In genomic region chr9:129276486-129277260, GRCh38 we compare ENCODE assay signal across 13 cellular contexts.
DNase-seq lines count a peak whose midpoint lies in the region; ATAC-seq and TF ChIP-seq lines count a peak whose summit lies in the region.
"Had no signal": no experiment of that assay in that cellular context is flagged by ENCODE, and none has a peak within 500 bp of the region (broad histone marks: within the 10 kb centered on the region; RNA-seq: fewer than 3 reads in every experiment).

No MANE protein-coding gene starts in this region.

- H3K27me3 ChIP-seq in upper lobe of right lung: no peaks in the 10 kb centered on the region

- peaks cover 60% of the 10 kb centered on the region for H3K27me3 Mint-ChIP-seq in activated naive CD4-positive, alpha-beta T cell treated with anti-CD3 and anti-CD28 coated beads, Interleukin-2, amount 10 ng/mL, durations not matched to agents 7 days and 5 days
- H3K27me3 Mint-ChIP-seq in memory B cell: peaks cover 37% of the 10 kb centered on the region
- H3K27me3 Mint-ChIP-seq: activated naive CD4-positive, alpha-beta T cell treated with anti-CD3 and anti-CD28 coated beads, Interleukin-2, amount 50 U/mL, for 24 hours had no signal

- TF ChIP-seq CTCF in upper lobe of right lung (IDR thresholded peaks at IDR 0.05): no peak

- no peak overlapping the region for H3K27ac ChIP-seq in upper lobe of right lung
- H3K27ac ChIP-seq: psoas muscle had no signal

- no peak overlapping the region for H3K4me3 ChIP-seq in upper lobe of right lung
- H3K4me3 ChIP-seq: psoas muscle had no signal

- H3K27ac Mint-ChIP-seq in activated naive CD4-positive, alpha-beta T cell treated with anti-CD3 and anti-CD28 coated beads, Interleukin-2, amount 10 ng/mL, durations not matched to agents 7 days and 5 days: no peak overlapping the region
- peak overlapping the region; percentile 69 for H3K27ac Mint-ChIP-seq in memory B cell
- H3K27ac Mint-ChIP-seq: activated naive CD4-positive, alpha-beta T cell treated with anti-CD3 and anti-CD28 coated beads, Interleukin-2, amount 50 U/mL, for 24 hours had no signal

- no peak for ATAC-seq in memory B cell (ENCODE audit: low read depth)
- ATAC-seq in upper lobe of right lung: no peak
- no peak for ATAC-seq in HG02763 (IDR thresholded peaks at IDR 0.05; ENCODE audit: unreplicated experiment)
- ATAC-seq: psoas muscle had no signal

- H3K36me3 ChIP-seq in upper lobe of right lung: no peaks in the 10 kb centered on the region

- H3K9me3 ChIP-seq in upper lobe of right lung: no peaks in the 10 kb centered on the region
- H3K9me3 ChIP-seq: psoas muscle had no signal

- peaks cover under 1% of the 10 kb centered on the region for H3K4me1 ChIP-seq in upper lobe of right lung
- H3K4me1 ChIP-seq: psoas muscle had no signal

- peaks cover 17% of the 10 kb centered on the region for H3K4me1 Mint-ChIP-seq in activated naive CD4-positive, alpha-beta T cell treated with anti-CD3 and anti-CD28 coated beads, Interleukin-2, amount 10 ng/mL, durations not matched to agents 7 days and 5 days
- H3K4me1 Mint-ChIP-seq in memory B cell: peaks cover 18% of the 10 kb centered on the region

- no peaks in the 10 kb centered on the region for H3K9me3 Mint-ChIP-seq in activated naive CD4-positive, alpha-beta T cell treated with anti-CD3 and anti-CD28 coated beads, Interleukin-2, amount 10 ng/mL, durations not matched to agents 7 days and 5 days
- no peaks in the 10 kb centered on the region for H3K9me3 Mint-ChIP-seq in memory B cell
- H3K9me3 Mint-ChIP-seq: activated naive CD4-positive, alpha-beta T cell treated with anti-CD3 and anti-CD28 coated beads, Interleukin-2, amount 50 U/mL, for 24 hours had no signal

- H3K36me3 Mint-ChIP-seq in activated naive CD4-positive, alpha-beta T cell treated with anti-CD3 and anti-CD28 coated beads, Interleukin-2, amount 10 ng/mL, durations not matched to agents 7 days and 5 days: no peaks in the 10 kb centered on the region
- no peaks in the 10 kb centered on the region for H3K36me3 Mint-ChIP-seq in memory B cell
- H3K36me3 Mint-ChIP-seq: activated naive CD4-positive, alpha-beta T cell treated with anti-CD3 and anti-CD28 coated beads, Interleukin-2, amount 50 U/mL, for 24 hours had no signal

- DNase-seq in activated naive CD4-positive, alpha-beta T cell treated with anti-CD3 and anti-CD28 coated beads, Interleukin-2, amount 10 ng/mL, durations not matched to agents 7 days and 5 days: peak; percentile 17
- DNase-seq in activated naive CD4-positive, alpha-beta T cell treated with anti-CD3 and anti-CD28 coated beads, Interleukin-2, amount 50 U/mL, for 16 hours: no peak
- peak; percentile 43 for DNase-seq in activated CD8-positive, alpha-beta memory T cell treated with anti-CD3 and anti-CD28 coated beads, Interleukin-2, amount 50 U/mL, for 48 hours
- DNase-seq in memory B cell (ENCODE audit: low spot score in 2 of 2) (no peak), upper lobe of right lung (peak; percentile 52), NCI-H526 (lab: John Stamatoyannopoulos, UW) (no peak)
- no peak for DNase-seq in stimulated activated CD4-positive, alpha-beta T cell treated with anti-CD3 and anti-CD28 coated beads, Interleukin-1b, Interleukin-23, amount 100 ng/mL, for 48 hours
- DNase-seq: foreskin melanocyte, KBM-7, NCI-H2227 treated with DMSO at 0.1 percent for 48 hours had no signal

- no peak overlapping the region for H3K4me3 Mint-ChIP-seq in activated naive CD4-positive, alpha-beta T cell treated with anti-CD3 and anti-CD28 coated beads, Interleukin-2, amount 10 ng/mL, durations not matched to agents 7 days and 5 days
- H3K4me3 Mint-ChIP-seq in memory B cell: no peak overlapping the region
- H3K4me3 Mint-ChIP-seq: activated naive CD4-positive, alpha-beta T cell treated with anti-CD3 and anti-CD28 coated beads, Interleukin-2, amount 50 U/mL, for 24 hours had no signal

- CTCF ChIA-PET in activated naive CD4-positive, alpha-beta T cell treated with anti-CD3 and anti-CD28 coated beads, Interleukin-2, amount 10 ng/mL, durations not matched to agents 7 days and 5 days (lab: Charles Lee): no interaction called here

- intact Hi-C loops in upper lobe of right lung (cut with DNase I): no loop called here

Comparison
In these comparisons a context has a peak if more than half of its experiments do, and no peak if none do; other contexts are left out.
1. DNase-seq: peak in activated naive CD4-positive, alpha-beta T cell treated with anti-CD3 and anti-CD28 coated beads, Interleukin-2, amount 10 ng/mL, durations not matched to agents 7 days and 5 days (single experiment), activated CD8-positive, alpha-beta memory T cell treated with anti-CD3 and anti-CD28 coated beads, Interleukin-2, amount 50 U/mL, for 48 hours (single experiment) and upper lobe of right lung (single experiment); none in activated naive CD4-positive, alpha-beta T cell treated with anti-CD3 and anti-CD28 coated beads, Interleukin-2, amount 50 U/mL, for 16 hours (single experiment), memory B cell (0 of 2), NCI-H526 (0 of 2) and stimulated activated CD4-positive, alpha-beta T cell treated with anti-CD3 and anti-CD28 coated beads, Interleukin-1b, Interleukin-23, amount 100 ng/mL, for 48 hours (single experiment).